ENCODE assay signal across 8 cellular contexts in genomic region chr3:84965141-84965540, GRCh38. TPM values are rescaled to one million over a fixed set of nuclear protein-coding genes. Genes with fewer than 3 reads are reported as not detected.
DNase-seq lines count a peak whose midpoint lies in the region; ATAC-seq, FAIRE-seq and TF ChIP-seq lines count a peak whose summit lies in the region.

No MANE protein-coding gene starts in this region.

- H3K79me2 ChIP-seq in Karpas-422 (ENCODE audit: low read length) (no peaks in the 10 kb centered on the region), SK-N-SH (ENCODE audit: insufficient read depth) (no peaks in the 10 kb centered on the region)

- H3F3A ChIP-seq in SK-N-SH (replicated peaks; ENCODE audit: insufficient read depth): no peaks in the 10 kb centered on the region

- ATAC-seq in HG03045 (IDR thresholded peaks at IDR 0.05; ENCODE audit: unreplicated experiment): no peak

- H3K4me2 ChIP-seq in Karpas-422 (ENCODE audit: low read depth, low read length, poor library complexity, severe bottlenecking) (no peak overlapping the region), SK-N-SH (no peak overlapping the region)

- FAIRE-seq in D721Med (lab: Jason Lieb, UNC): peak; percentile 91

- peak; percentile 62 for TF ChIP-seq CTCF in D721Med (IDR thresholded peaks at IDR 0.05; ENCODE audit: insufficient read depth, missing control alignments)
- peak; percentile 36; the same call in 1 of the 2 replicates for TF ChIP-seq CTCF in SK-N-SH (IDR thresholded peaks at IDR 0.05)
- peak; percentile 32 for TF ChIP-seq CTCF in kidney epithelial cell (IDR thresholded peaks at IDR 0.05; ENCODE audit: insufficient read depth, low read length, poor library complexity, severe bottlenecking)

- no peak overlapping the region for H3K9ac ChIP-seq in Karpas-422 (ENCODE audit: low read length)
- H3K9ac ChIP-seq in SK-N-SH: no peak overlapping the region

- DNase-seq in D721Med (ENCODE audit: insufficient read length, low spot score) (peak; percentile 16), Karpas-422 (peak; percentile 48), SK-N-SH (peak; percentile 63), kidney epithelial cell (ENCODE audit: low read depth) (no peak), DMS79 treated with DMSO at 0.1 percent for 48 hours (lab: John Stamatoyannopoulos, UW) (no peak), cortex of kidney (lab: John Stamatoyannopoulos, UW) (no peak), T-helper 1 cell (no peak)

- TF ChIP-seq RAD21 in SK-N-SH (IDR thresholded peaks at IDR 0.05; ENCODE audit: low read length): peak; percentile 57

- H3K9me2 ChIP-seq in Karpas-422 (replicated peaks; ENCODE audit: insufficient read depth, low read length) (no peaks in the 10 kb centered on the region), SK-N-SH (no peaks in the 10 kb centered on the region)

- H3K27ac ChIP-seq in Karpas-422 (ENCODE audit: low read length): no peak overlapping the region
- H3K27ac ChIP-seq in SK-N-SH (ENCODE audit: low read depth in 2 of 2, low read length in 1 of 2): peak overlapping the region in 1 of 2 experiments; percentile 50; a peak in 2 of 4 replicates

- no peak for TF ChIP-seq EP300 in SK-N-SH (IDR thresholded peaks at IDR 0.05; ENCODE audit: borderline replicate concordance in 1 of 2, low read depth in 1 of 2, low read length in 1 of 2)

- CTCF ChIA-PET in SK-N-SH (lab: Yijun Ruan, JAX): interaction anchor here (0.6 to 2.3 kb wide), 14 partner anchors 10 to 539 kb away, joined by 3 to 11 read pairs (median 4); no protein-coding TSS in a partner anchor

- no peaks in the 10 kb centered on the region for H3K36me3 ChIP-seq in Karpas-422 (ENCODE audit: insufficient read depth, low read length)
- no peaks in the 10 kb centered on the region for H3K36me3 ChIP-seq in SK-N-SH (replicated peaks in 1 of 2; ENCODE audit: control insufficient read depth in 1 of 2, insufficient read depth in 2 of 2, low read length in 1 of 2)
- no peaks in the 10 kb centered on the region for H3K36me3 ChIP-seq in kidney epithelial cell (ENCODE audit: control insufficient read depth, insufficient read depth, low read length)

- H3K4me1 ChIP-seq in Karpas-422 (ENCODE audit: low read length) (no peaks in the 10 kb centered on the region), SK-N-SH (ENCODE audit: control insufficient read depth in 1 of 2, insufficient read depth in 2 of 2, low read depth in 1 of 2, low read length in 1 of 2) (peaks cover 2 to 6% of the 10 kb centered on the region in 2 experiments; a peak in 2 of 4 replicates)

- POLR2A ChIA-PET in SK-N-SH (lab: Yijun Ruan, JAX): no interaction called here

- H3K27me3 ChIP-seq in Karpas-422 (ENCODE audit: low read length): no peaks in the 10 kb centered on the region
- peaks cover 18% of the 10 kb centered on the region for H3K27me3 ChIP-seq in SK-N-SH (ENCODE audit: insufficient read depth)
- H3K27me3 ChIP-seq in kidney epithelial cell (ENCODE audit: control insufficient read depth, insufficient read depth, low read length): peaks cover 17% of the 10 kb centered on the region

- H3K4me3 ChIP-seq in Karpas-422 (ENCODE audit: low read length) (no peak overlapping the region), SK-N-SH (ENCODE audit: low read depth in 2 of 2, low read length in 1 of 2) (no peak overlapping the region), kidney epithelial cell (ENCODE audit: low read depth, low read length) (no peak overlapping the region)

- H3K9me3 ChIP-seq in Karpas-422 (ENCODE audit: low read length) (peaks cover 5% of the 10 kb centered on the region; the same call in 1 of the 2 replicates), SK-N-SH (no peaks in the 10 kb centered on the region)

- 4% methylated on average over 1 of the region's 1 CpG for WGBS in SK-N-SH (ENCODE audit: low lambda C conversion rate)

- H2AFZ ChIP-seq in Karpas-422 (ENCODE audit: low read length) (no peak overlapping the region), SK-N-SH (ENCODE audit: low read depth) (no peak overlapping the region)

- H4K20me1 ChIP-seq in Karpas-422 (ENCODE audit: insufficient read depth, low read depth, low read length) (no peaks in the 10 kb centered on the region), SK-N-SH (ENCODE audit: insufficient read depth) (no peaks in the 10 kb centered on the region)

TF ChIP-seq in SK-N-SH, 30 proteins besides CTCF, POLR2A, EP300 and RAD21:
- TF ChIP-seq IRF3 (IDR thresholded peaks at IDR 0.05; ENCODE audit: low read depth, low read length) (no peak), SMC3 (IDR thresholded peaks at IDR 0.05; ENCODE audit: low read depth, low read length) (peak; percentile 36; the same call in 1 of the 2 replicates), FOXM1 (IDR thresholded peaks at IDR 0.05; ENCODE audit: low read depth) (no peak), GATA2 (CRISPR knock-in tag; IDR thresholded peaks at IDR 0.05) (no peak), RFX5 (IDR thresholded peaks at IDR 0.05; ENCODE audit: low read length) (no peak), MXI1 (IDR thresholded peaks at IDR 0.05; ENCODE audit: low read depth, low read length) (no peak), MEF2A (IDR thresholded peaks at IDR 0.05; ENCODE audit: borderline replicate concordance, low read depth) (no peak), CHD2 (IDR thresholded peaks at IDR 0.05; ENCODE audit: low read length, partially characterized antibody) (peak; percentile 38), FOSL2 (IDR thresholded peaks at IDR 0.05; ENCODE audit: borderline replicate concordance, low read depth) (no peak), TAF1 (IDR thresholded peaks at IDR 0.05; ENCODE audit: borderline replicate concordance, low read depth, low read length) (no peak)

RNA-seq across cellular contexts. Expression of gene CADM2, which starts 6.4 kb away (rescaled TPM):
- total RNA-seq in Karpas-422 (2014; rRNA removed; shearing (Covaris generic); ENCODE audit: low replicate concordance): not detected in 2 replicates
- 0.46 and 0.60 TPM in 2 replicates for polyA plus RNA-seq in SK-N-SH (2012; rRNA removed)
- 0.54 and 0.67 TPM in 2 replicates for polyA plus RNA-seq in SK-N-SH (2012; cell fraction: cytosol; rRNA removed)
- polyA plus RNA-seq in SK-N-SH (2012; cell fraction: nucleus; rRNA removed): 0.77 and 1.5 TPM in 2 replicates
- total RNA-seq in kidney epithelial cell: 0.14 and 0.42 TPM in 2 replicates

Comparison
In these comparisons a context has a peak if more than half of its experiments do, and no peak if none do; other contexts are left out.
1. DNase-seq: peak in D721Med (single experiment), Karpas-422 (single experiment) and SK-N-SH (single experiment); none in kidney epithelial cell (single experiment), DMS79 treated with DMSO at 0.1 percent for 48 hours (single experiment), cortex of kidney (single experiment) and T-helper 1 cell (0 of 5).
2. Peak in every context shown above with its lines, with median percentiles within 50 percentile points of each other: CTCF ChIP-seq.